17 cellular contexts compared by ENCODE assay signal in the genomic region with DNA sequence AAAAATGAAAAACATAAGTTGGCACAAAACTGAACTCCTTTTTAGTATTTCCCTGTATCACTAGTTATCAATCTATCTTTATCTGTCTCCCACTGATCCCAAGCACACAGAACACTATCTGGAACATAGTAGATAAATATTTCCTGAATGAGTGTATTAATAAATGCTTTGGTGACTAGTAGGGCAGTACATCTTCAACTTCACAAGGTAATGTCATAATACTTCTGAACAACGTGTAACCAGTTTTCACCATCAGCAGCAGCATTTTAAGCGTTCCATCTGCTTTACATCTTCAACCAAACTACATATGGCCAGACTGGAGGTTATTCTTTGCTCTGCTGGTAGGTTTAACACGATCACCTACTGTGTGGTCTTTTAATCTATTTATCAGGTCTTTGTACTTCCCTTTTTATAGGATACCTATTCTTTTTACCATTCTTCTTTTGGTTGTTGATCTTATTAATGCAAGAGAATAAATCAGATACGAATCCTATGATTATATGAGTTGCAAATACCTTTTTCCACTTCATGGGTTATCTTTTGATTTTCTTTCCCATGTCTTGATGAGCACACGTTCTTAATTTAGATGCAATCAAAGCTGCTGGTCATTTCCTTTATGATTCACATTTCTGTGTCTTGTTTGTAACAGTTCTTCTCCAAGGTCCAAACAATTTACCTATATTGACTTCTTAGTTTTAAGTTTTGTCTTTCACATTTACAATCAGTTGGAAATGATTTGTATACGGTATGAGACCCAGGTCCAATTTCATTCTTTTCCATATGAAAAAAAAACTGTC. TPM values are rescaled to one million over a fixed set of nuclear protein-coding genes. Genes with fewer than 3 reads are reported as not detected.
DNase-seq lines count a peak whose midpoint lies in the region; ATAC-seq and TF ChIP-seq lines count a peak whose summit lies in the region.
"Had no signal": no experiment of that assay in that cellular context is flagged by ENCODE, and none has a peak within 500 bp of the region (broad histone marks: within the 10 kb centered on the region; RNA-seq: fewer than 3 reads in every experiment).

No MANE protein-coding gene starts in this region.

- H3K9me3 Mint-ChIP-seq in CD4-positive, alpha-beta memory T cell: peaks cover 0 to 1% (median 0%) of the 10 kb centered on the region in 8 donors
- H3K9me3 Mint-ChIP-seq in HFFc6 (no peaks in the 10 kb centered on the region), osteocyte (ENCODE audit: unreplicated experiment) (no peaks in the 10 kb centered on the region)
- H3K9me3 Mint-ChIP-seq: dendritic cell treated with granulocyte-macrophage colony-stimulating factor and Interleukin-4, amounts not matched to agents 40 ng/mL and 50 ng/mL, for 4 days had no signal

- ATAC-seq in GM19035 (IDR thresholded peaks at IDR 0.05; ENCODE audit: unreplicated experiment): no peak
- no peak for ATAC-seq in GM21717 (IDR thresholded peaks at IDR 0.05; ENCODE audit: unreplicated experiment)
- ATAC-seq in heart right ventricle: no peak
- ATAC-seq: esophagus mucosa, sciatic nerve had no signal

- peaks cover 11 to 29% of the 10 kb centered on the region in 2 donors for H3K36me3 Mint-ChIP-seq in CD4-positive, alpha-beta memory T cell
- H3K36me3 Mint-ChIP-seq in HFFc6 (ENCODE audit: low read depth) (peaks cover 12% of the 10 kb centered on the region), osteocyte (ENCODE audit: unreplicated experiment) (peaks cover 9% of the 10 kb centered on the region)

- no peak for DNase-seq in CD4-positive, alpha-beta memory T cell
- DNase-seq in HFFc6 (peak; percentile 60), dermis blood vessel endothelial cell (peak; percentile 56), osteocyte (ENCODE audit: extremely low spot score, unreplicated experiment) (no peak), heart right ventricle (no peak)
- DNase-seq: C1 segment of cervical spinal cord, DMS79 treated with DMSO at 0.1 percent for 48 hours, midbrain, NCI-H1105, NCI-H774, nucleus accumbens, transverse colon had no signal

- POLR2A ChIA-PET in CD4-positive, alpha-beta memory T cell (lab: Charles Lee; ENCODE audit: partially characterized antibody): interaction anchor here (1.2 to 1.8 kb wide), 2 partner anchors 8 to 16 kb away, joined by 4 to 5 read pairs; no protein-coding TSS in a partner anchor

- intact Hi-C loops in CD4-positive, alpha-beta memory T cell (cut with micrococcal nuclease): no loop called here
- intact Hi-C loops in heart right ventricle (cut with DNase I): loop anchor here in 1 of 10 donors (10.0 kb wide), 1 partner anchor 85 kb away; a partner anchor contains a TSS

- no peaks in the 10 kb centered on the region for H3K9me3 ChIP-seq in CD4-positive, alpha-beta memory T cell (ENCODE audit: control insufficient read depth in 1 of 2, low read length in 2 of 2)
- H3K9me3 ChIP-seq in heart right ventricle: no peaks in the 10 kb centered on the region
- H3K9me3 ChIP-seq: transverse colon had no signal

- H3K36me3 ChIP-seq in CD4-positive, alpha-beta memory T cell (ENCODE audit: insufficient read depth, low read length): peaks cover 5% of the 10 kb centered on the region
- peaks cover 0 to 17% (median 0%) of the 10 kb centered on the region in 9 donors for H3K36me3 ChIP-seq in heart right ventricle
- H3K36me3 ChIP-seq: transverse colon had no signal

- no peaks in the 10 kb centered on the region for H3K27me3 Mint-ChIP-seq in CD4-positive, alpha-beta memory T cell
- H3K27me3 Mint-ChIP-seq in HFFc6 (ENCODE audit: insufficient read depth) (no peaks in the 10 kb centered on the region), osteocyte (ENCODE audit: unreplicated experiment) (no peaks in the 10 kb centered on the region)
- H3K27me3 Mint-ChIP-seq: dendritic cell treated with granulocyte-macrophage colony-stimulating factor and Interleukin-4, amounts not matched to agents 40 ng/mL and 50 ng/mL, for 4 days had no signal

- 67 to 70% methylated on average over 6 of the region's 6 CpGs for WGBS in heart right ventricle, 2 donors

- no peak overlapping the region for H3K27ac ChIP-seq in CD4-positive, alpha-beta memory T cell (ENCODE audit: low read depth, low read length)
- H3K27ac ChIP-seq in heart right ventricle: peak overlapping the region in 1 of 10 donors; percentile 27
- H3K27ac ChIP-seq: transverse colon had no signal

- peaks cover 44 to 79% (median 62%) of the 10 kb centered on the region in 4 donors for H3K4me1 Mint-ChIP-seq in CD4-positive, alpha-beta memory T cell
- H3K4me1 Mint-ChIP-seq in HFFc6 (ENCODE audit: low read depth) (peaks cover 69% of the 10 kb centered on the region), osteocyte (ENCODE audit: unreplicated experiment) (peaks cover 42% of the 10 kb centered on the region)

- CTCF ChIA-PET in CD4-positive, alpha-beta memory T cell (lab: Charles Lee; ENCODE audit: partially characterized antibody): no interaction called here

- peak overlapping the region in 1 of 8 donors; percentile 8 for H3K4me3 Mint-ChIP-seq in CD4-positive, alpha-beta memory T cell
- H3K4me3 Mint-ChIP-seq in HFFc6: peak overlapping the region; percentile 63
- no peak overlapping the region for H3K4me3 Mint-ChIP-seq in osteocyte (ENCODE audit: unreplicated experiment)
- H3K4me3 Mint-ChIP-seq: dendritic cell treated with granulocyte-macrophage colony-stimulating factor and Interleukin-4, amounts not matched to agents 40 ng/mL and 50 ng/mL, for 4 days had no signal

- H3K4me1 ChIP-seq in CD4-positive, alpha-beta memory T cell (ENCODE audit: insufficient read depth, low read length): peaks cover 60% of the 10 kb centered on the region
- peaks cover 5 to 97% (median 77%) of the 10 kb centered on the region in 9 donors for H3K4me1 ChIP-seq in heart right ventricle

- H3K27ac Mint-ChIP-seq in CD4-positive, alpha-beta memory T cell: peak overlapping the region in 6 of 7 donors; percentile 15 to 59 (median 28)
- H3K27ac Mint-ChIP-seq in HFFc6: peak overlapping the region; percentile 79
- peak overlapping the region; percentile 54 for H3K27ac Mint-ChIP-seq in osteocyte (ENCODE audit: unreplicated experiment)
- H3K27ac Mint-ChIP-seq: dendritic cell treated with granulocyte-macrophage colony-stimulating factor and Interleukin-4, amounts not matched to agents 40 ng/mL and 50 ng/mL, for 4 days had no signal

- H3K27me3 ChIP-seq in CD4-positive, alpha-beta memory T cell (ENCODE audit: insufficient read depth, low read length): no peaks in the 10 kb centered on the region
- H3K27me3 ChIP-seq in heart right ventricle: no peaks in the 10 kb centered on the region
- H3K27me3 ChIP-seq: transverse colon had no signal

- no peak for TF ChIP-seq CTCF in HFFc6 (IDR thresholded peaks at IDR 0.05)
- TF ChIP-seq CTCF in osteocyte (IDR thresholded peaks at IDR 0.05): no peak
- no peak for TF ChIP-seq CTCF in heart right ventricle (IDR thresholded peaks at IDR 0.05)

- no peak overlapping the region for H3K4me3 ChIP-seq in CD4-positive, alpha-beta memory T cell (ENCODE audit: low read length in 2 of 2)
- H3K4me3 ChIP-seq in heart right ventricle: no peak overlapping the region
- H3K4me3 ChIP-seq: transverse colon had no signal

RNA-seq across cellular contexts. Expression of a gene that starts 16.3 kb away (rescaled TPM):
- total RNA-seq in CD4-positive, alpha-beta memory T cell: 100 to 1,000 TPM; 175 to 187 TPM
- 100 to 1,000 TPM in 1 of 2 donors, 10 to 100 TPM in 1; 88.8 to 147 TPM for polyA plus RNA-seq in CD4-positive, alpha-beta memory T cell
- total RNA-seq in HFFc6 (2021; fragmentation: NEBNext Ultra II Directional; extraction: Animal tissue kit (Norgen Biotek cat#: 25700)): 10 to 100 TPM; 66.5 to 76.7 (median 68.1) TPM
- total RNA-seq in dermis blood vessel endothelial cell: 120 and 145 TPM in 2 replicates
- total RNA-seq in osteocyte: 87.2 and 96.0 TPM in 2 replicates
- total RNA-seq in heart right ventricle: 10 to 100 TPM; 72.4 to 95.0 (median 84.0) TPM
- 10 to 100 TPM; 27.6 to 39.7 TPM for polyA plus RNA-seq in heart right ventricle

RNA-seq across cellular contexts. Expression of a gene that starts 17.9 kb away (rescaled TPM):
- total RNA-seq in CD4-positive, alpha-beta memory T cell: 10 to 100 TPM; 26.1 to 26.7 TPM
- 10 to 100 TPM; 36.1 to 42.5 TPM for polyA plus RNA-seq in CD4-positive, alpha-beta memory T cell
- total RNA-seq in HFFc6 (2021; fragmentation: NEBNext Ultra II Directional; extraction: Animal tissue kit (Norgen Biotek cat#: 25700)): 10 to 100 TPM; 18.5 to 27.5 (median 22.1) TPM
- total RNA-seq in dermis blood vessel endothelial cell (11.9 and 20.5 TPM in 2 replicates), osteocyte (20.0 and 23.1 TPM in 2 replicates), heart right ventricle (10 to 100 TPM; 22.8 to 31.0 (median 24.9) TPM)
- 10 to 100 TPM; 12.9 to 21.6 TPM for polyA plus RNA-seq in heart right ventricle

RNA-seq across cellular contexts. Expression of a gene that starts 46.2 kb away (rescaled TPM):
- 1 to 10 TPM; 7.6 to 8.3 TPM for total RNA-seq in CD4-positive, alpha-beta memory T cell
- under 1 TPM in 1 of 2 donors, not detected in 1; 0.25 TPM for polyA plus RNA-seq in CD4-positive, alpha-beta memory T cell
- under 1 TPM; 0.24 to 0.79 (median 0.31) TPM for total RNA-seq in HFFc6 (2021; fragmentation: NEBNext Ultra II Directional; extraction: Animal tissue kit (Norgen Biotek cat#: 25700))
- total RNA-seq in dermis blood vessel endothelial cell: 1.2 and 1.6 TPM in 2 replicates
- 2.2 and 2.4 TPM in 2 replicates for total RNA-seq in osteocyte
- total RNA-seq in heart right ventricle: 1 to 10 TPM in 5 of 10 donors, under 1 TPM in 5; 0.64 to 1.7 (median 1.0) TPM
- 1 to 10 TPM in 1 of 2 donors, under 1 TPM in 1; 0.62 to 5.0 TPM for polyA plus RNA-seq in heart right ventricle

Comparison
In these comparisons a context has a peak if more than half of its experiments do, and no peak if none do; other contexts are left out.
1. DNase-seq: peak in HFFc6 (single experiment) and dermis blood vessel endothelial cell (single experiment); none in CD4-positive, alpha-beta memory T cell (0 of 5), osteocyte (single experiment) and heart right ventricle (0 of 2).
2. H3K27ac Mint-ChIP-seq: peak in every context shown above with its lines; median percentile 79 in HFFc6; 54 in osteocyte; 28 in CD4-positive, alpha-beta memory T cell.